ENCODE assay signal across 1 cellular context in genomic region chr17:19313746-19314651, GRCh38.
TF ChIP-seq lines count a peak whose summit lies in the region.

No MANE protein-coding gene starts in this region.

TF ChIP-seq in K562, 482 proteins besides CTCF, POLR2A, EP300 and RAD21 (continued from another document):
- no peak for TF ChIP-seq GTF2B (IDR thresholded peaks at IDR 0.05; ENCODE audit: extremely low read depth, insufficient read length)
- no peak for TF ChIP-seq ARNT (IDR thresholded peaks at IDR 0.05)
- TF ChIP-seq, protein P1, sequence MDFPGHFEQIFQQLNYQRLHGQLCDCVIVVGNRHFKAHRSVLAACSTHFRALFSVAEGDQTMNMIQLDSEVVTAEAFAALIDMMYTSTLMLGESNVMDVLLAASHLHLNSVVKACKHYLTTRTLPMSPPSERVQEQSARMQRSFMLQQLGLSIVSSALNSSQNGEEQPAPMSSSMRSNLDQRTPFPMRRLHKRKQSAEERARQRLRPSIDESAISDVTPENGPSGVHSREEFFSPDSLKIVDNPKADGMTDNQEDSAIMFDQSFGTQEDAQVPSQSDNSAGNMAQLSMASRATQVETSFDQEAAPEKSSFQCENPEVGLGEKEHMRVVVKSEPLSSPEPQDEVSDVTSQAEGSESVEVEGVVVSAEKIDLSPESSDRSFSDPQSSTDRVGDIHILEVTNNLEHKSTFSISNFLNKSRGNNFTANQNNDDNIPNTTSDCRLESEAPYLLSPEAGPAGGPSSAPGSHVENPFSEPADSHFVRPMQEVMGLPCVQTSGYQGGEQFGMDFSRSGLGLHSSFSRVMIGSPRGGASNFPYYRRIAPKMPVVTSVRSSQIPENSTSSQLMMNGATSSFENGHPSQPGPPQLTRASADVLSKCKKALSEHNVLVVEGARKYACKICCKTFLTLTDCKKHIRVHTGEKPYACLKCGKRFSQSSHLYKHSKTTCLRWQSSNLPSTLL (IDR thresholded peaks at IDR 0.05): no peak
- TF ChIP-seq FIP1L1 (IDR thresholded peaks at IDR 0.05; ENCODE audit: low read depth, low read length, poor library complexity, severe bottlenecking): no peak
- no peak for TF ChIP-seq CBFA2T3 (IDR thresholded peaks at IDR 0.05)
